27 cellular contexts compared by ENCODE assay signal in genomic region chr11:69482322-69482721, GRCh38. TPM values are rescaled to one million over a fixed set of nuclear protein-coding genes. Genes with fewer than 3 reads are reported as not detected.
DNase-seq lines count a peak whose midpoint lies in the region; FAIRE-seq and TF ChIP-seq lines count a peak whose summit lies in the region.
"Had no signal": no experiment of that assay in that cellular context is flagged by ENCODE, and none has a peak within 500 bp of the region (broad histone marks: within the 10 kb centered on the region; RNA-seq: fewer than 3 reads in every experiment).

No MANE protein-coding gene starts in this region.

- H3K9me3 ChIP-seq in HEK293 (ENCODE audit: control insufficient read depth, insufficient read depth, low read depth, low read length) (no peaks in the 10 kb centered on the region), spleen (peaks cover 0 to 7% (median 0%) of the 10 kb centered on the region in 8 donors), SK-N-SH (no peaks in the 10 kb centered on the region)
- H3K9me3 ChIP-seq: BE2C, BLaER1 had no signal

- TF ChIP-seq CTCF in HEK293 (tag by site-specific recombination; IDR thresholded peaks at IDR 0.05) (no peak), bronchial epithelial cell (IDR thresholded peaks at IDR 0.05; ENCODE audit: insufficient read depth, low read length, severe bottlenecking) (no peak), spleen (IDR thresholded peaks at IDR 0.05 in 8 of 11, conservative IDR thresholded peaks at IDR 0.05 in 3 of 11) (no peak), SK-N-SH (IDR thresholded peaks at IDR 0.05) (no peak), chondrocyte (IDR thresholded peaks at IDR 0.05) (no peak)

- H3K4me3 ChIP-seq in HEK293 (ENCODE audit: low read depth, low read length) (no peak overlapping the region), bronchial epithelial cell (ENCODE audit: low read depth, low read length) (no peak overlapping the region), spleen (no peak overlapping the region), SK-N-SH (ENCODE audit: low read depth in 2 of 2, low read length in 1 of 2) (no peak overlapping the region)
- H3K4me3 ChIP-seq: BLaER1 had no signal

- H4K20me1 ChIP-seq in SK-N-SH (ENCODE audit: insufficient read depth) = no peaks in the 10 kb centered on the region
- H4K20me1 ChIP-seq: BLaER1 had no signal

- no peak overlapping the region for H3K27ac Mint-ChIP-seq in chondrocyte (ENCODE audit: unreplicated experiment)
- H3K27ac Mint-ChIP-seq: CD14-positive monocyte; CD4-positive, alpha-beta memory T cell; CD4-positive, CD25-positive, alpha-beta regulatory T cell; CD8-positive, alpha-beta memory T cell had no signal

- no peak overlapping the region for H3K9ac ChIP-seq in SK-N-SH
- H3K9ac ChIP-seq: BLaER1 had no signal

- POLR2A ChIA-PET in HEK293 (lab: Yijun Ruan, JAX) = no interaction called here
- POLR2A ChIA-PET in SK-N-SH (lab: Yijun Ruan, JAX) = no interaction called here

- WGBS in spleen, 5 donors = 58 to 87% (median 78%) methylated on average over 2 of the region's 2 CpGs
- 59% methylated on average over 2 of the region's 2 CpGs for WGBS in SK-N-SH (ENCODE audit: low lambda C conversion rate)

- FAIRE-seq in HTR-8/SVneo (lab: Jason Lieb, UNC) (peak; percentile 86), bronchial epithelial cell (lab: Jason Lieb, UNC) (peak; percentile 73)
- FAIRE-seq: A204.1, G401.6, GM12891, GM19239 had no signal

- H3F3A ChIP-seq in SK-N-SH (replicated peaks; ENCODE audit: insufficient read depth) = no peaks in the 10 kb centered on the region

- peaks cover 7% of the 10 kb centered on the region for H3K4me1 Mint-ChIP-seq in chondrocyte (ENCODE audit: low read depth)
- H3K4me1 Mint-ChIP-seq: CD14-positive monocyte; CD4-positive, alpha-beta memory T cell; CD4-positive, CD25-positive, alpha-beta regulatory T cell; CD8-positive, alpha-beta memory T cell had no signal

- H3K36me3 ChIP-seq in HEK293 (ENCODE audit: control insufficient read depth in 2 of 2, insufficient read depth in 1 of 2, low read length in 2 of 2) (no peaks in the 10 kb centered on the region), bronchial epithelial cell (ENCODE audit: control insufficient read depth, insufficient read depth, low read length) (no peaks in the 10 kb centered on the region), spleen (no peaks in the 10 kb centered on the region), SK-N-SH (replicated peaks in 1 of 2; ENCODE audit: control insufficient read depth in 1 of 2, insufficient read depth in 2 of 2, low read length in 1 of 2) (no peaks in the 10 kb centered on the region)
- H3K36me3 ChIP-seq: BE2C, BLaER1 had no signal

- no peak overlapping the region for H2AFZ ChIP-seq in SK-N-SH (ENCODE audit: low read depth)

- peaks cover 8% of the 10 kb centered on the region for H3K27me3 Mint-ChIP-seq in chondrocyte (ENCODE audit: low read depth)
- H3K27me3 Mint-ChIP-seq: CD4-positive, alpha-beta memory T cell; CD4-positive, CD25-positive, alpha-beta regulatory T cell; CD8-positive, alpha-beta memory T cell had no signal

- intact Hi-C loops in spleen (cut with DNase I; ENCODE audit: low total_unique reads) = no loop called here

- H3K9me3 Mint-ChIP-seq in chondrocyte (ENCODE audit: low read depth) = no peaks in the 10 kb centered on the region
- H3K9me3 Mint-ChIP-seq: CD14-positive monocyte; CD4-positive, alpha-beta memory T cell; CD4-positive, CD25-positive, alpha-beta regulatory T cell; CD8-positive, alpha-beta memory T cell had no signal

- CTCF ChIA-PET in HEK293 (lab: Yijun Ruan, JAX) = no interaction called here
- CTCF ChIA-PET in SK-N-SH (lab: Yijun Ruan, JAX) = no interaction called here

- H3K4me1 ChIP-seq in HEK293 (ENCODE audit: control insufficient read depth, insufficient read depth, low read length) (no peaks in the 10 kb centered on the region), spleen (no peaks in the 10 kb centered on the region), SK-N-SH (ENCODE audit: control insufficient read depth in 1 of 2, insufficient read depth in 2 of 2, low read depth in 1 of 2, low read length in 1 of 2) (no peaks in the 10 kb centered on the region; a peak in 1 of 4 replicates)
- H3K4me1 ChIP-seq: BE2C, BLaER1 had no signal

- no peak for TF ChIP-seq RAD21 in SK-N-SH (IDR thresholded peaks at IDR 0.05; ENCODE audit: low read length)

- DNase-seq in HTR-8/SVneo (ENCODE audit: insufficient read length, low spot score) (no peak), bronchial epithelial cell (ENCODE audit: low read depth) (no peak), spleen (peak; percentile 4), kidney tubule cell (ENCODE audit: low spot score) (no peak), SK-N-SH (no peak), chondrocyte (ENCODE audit: low spot score) (no peak), DMS114 treated with DMSO at 0.1 percent for 48 hours (lab: John Stamatoyannopoulos, UW; ENCODE audit: unreplicated experiment) (no peak)
- DNase-seq: 8988T; ACHN; BE2C; C1 segment of cervical spinal cord; CD4-positive, alpha-beta memory T cell; CD4-positive, CD25-positive, alpha-beta regulatory T cell; CD8-positive, alpha-beta memory T cell; COR-L47; DMS 273 treated with DMSO at 0.1 percent for 48 hours; DMS79 treated with DMSO at 0.1 percent for 48 hours; GF-D8 had no signal

- H3K9me2 ChIP-seq in SK-N-SH = no peaks in the 10 kb centered on the region

- TF ChIP-seq POLR2A in spleen (IDR thresholded peaks at IDR 0.05) = no peak

- H3K4me3 Mint-ChIP-seq in chondrocyte (ENCODE audit: unreplicated experiment) = no peak overlapping the region
- H3K4me3 Mint-ChIP-seq: CD14-positive monocyte; CD4-positive, alpha-beta memory T cell; CD4-positive, CD25-positive, alpha-beta regulatory T cell; CD8-positive, alpha-beta memory T cell had no signal

- H3K79me2 ChIP-seq in SK-N-SH (ENCODE audit: insufficient read depth) = no peaks in the 10 kb centered on the region

- TF ChIP-seq EP300 in SK-N-SH (IDR thresholded peaks at IDR 0.05; ENCODE audit: borderline replicate concordance in 1 of 2, low read depth in 1 of 2, low read length in 1 of 2) = no peak

- no peaks in the 10 kb centered on the region for H3K36me3 Mint-ChIP-seq in chondrocyte (ENCODE audit: low read depth)
- H3K36me3 Mint-ChIP-seq: CD14-positive monocyte; CD4-positive, alpha-beta memory T cell; CD4-positive, CD25-positive, alpha-beta regulatory T cell; CD8-positive, alpha-beta memory T cell had no signal

- H3K27ac ChIP-seq in HEK293 (ENCODE audit: extremely low read depth, low read depth, low read length) = no peak overlapping the region
- no peak overlapping the region for H3K27ac ChIP-seq in spleen
- no peak overlapping the region for H3K27ac ChIP-seq in SK-N-SH (ENCODE audit: low read depth in 2 of 2, low read length in 1 of 2)
- H3K27ac ChIP-seq: BLaER1 had no signal

- H3K4me2 ChIP-seq in SK-N-SH = no peak overlapping the region
- H3K4me2 ChIP-seq: BLaER1 had no signal

- H3K27me3 ChIP-seq in bronchial epithelial cell (ENCODE audit: control insufficient read depth, insufficient read depth, low read length) = peaks cover 2% of the 10 kb centered on the region
- no peaks in the 10 kb centered on the region for H3K27me3 ChIP-seq in spleen (replicated peaks in 1 of 7)
- no peaks in the 10 kb centered on the region for H3K27me3 ChIP-seq in SK-N-SH (ENCODE audit: insufficient read depth)
- H3K27me3 ChIP-seq: BE2C, BLaER1 had no signal

TF ChIP-seq in HEK293, 187 proteins besides CTCF, POLR2A, EP300 and RAD21 (continues in another document):
- TF ChIP-seq ZNF664 (tag by site-specific recombination; IDR thresholded peaks at IDR 0.05) (no peak), ZNF529 (tag by site-specific recombination; IDR thresholded peaks at IDR 0.05; ENCODE audit: insufficient replicate concordance) (no peak), EGR2 (tag by site-specific recombination; IDR thresholded peaks at IDR 0.05; ENCODE audit: low read depth) (peak; percentile 64), ZSCAN23 (tag by site-specific recombination; IDR thresholded peaks at IDR 0.05) (no peak), ZNF600 (tag by site-specific recombination; IDR thresholded peaks at IDR 0.05) (no peak), ZNF18 (tag by site-specific recombination; IDR thresholded peaks at IDR 0.05) (no peak)

TF ChIP-seq in SK-N-SH, 30 proteins besides CTCF, POLR2A, EP300 and RAD21:
- TF ChIP-seq GABPA (IDR thresholded peaks at IDR 0.05; ENCODE audit: low read depth) = no peak
- no peak for TF ChIP-seq RXRA (IDR thresholded peaks at IDR 0.05; ENCODE audit: borderline replicate concordance, low read depth)
- no peak for TF ChIP-seq NRF1 (IDR thresholded peaks at IDR 0.05; ENCODE audit: low read depth, low read length)
- TF ChIP-seq FOXJ3 (CRISPR knock-in tag; IDR thresholded peaks at IDR 0.05) = no peak
- TF ChIP-seq RCOR1 (IDR thresholded peaks at IDR 0.05; ENCODE audit: low read length) = no peak
- TF ChIP-seq NFIC (IDR thresholded peaks at IDR 0.05; ENCODE audit: borderline replicate concordance) = no peak
- TF ChIP-seq SIN3A (IDR thresholded peaks at IDR 0.05; ENCODE audit: borderline replicate concordance, low read depth, low read length) = no peak
- no peak for TF ChIP-seq EZH2phosphoT487 (IDR thresholded peaks at IDR 0.05; ENCODE audit: borderline replicate concordance, low read depth)
- no peak for TF ChIP-seq POLR2AphosphoS5 (IDR thresholded peaks at IDR 0.05; ENCODE audit: low read depth, low read length)
- TF ChIP-seq CHD2 (IDR thresholded peaks at IDR 0.05; ENCODE audit: low read length, partially characterized antibody) = no peak
TF ChIP-seq in SK-N-SH: peak in this region for 0.

RNA-seq across cellular contexts. Expression of gene LINC01488, which starts 0.9 kb away (rescaled TPM):
- not detected in 2 replicates for total RNA-seq in bronchial epithelial cell
- not detected for total RNA-seq in spleen
- not detected for polyA plus RNA-seq in spleen
- not detected in 2 replicates for polyA plus RNA-seq in SK-N-SH (2012; rRNA removed)
- not detected in 2 replicates for polyA plus RNA-seq in SK-N-SH (2012; cell fraction: cytosol; rRNA removed)
- 0.08 TPM in 1 of 2 replicates, not detected in the other for polyA plus RNA-seq in SK-N-SH (2012; cell fraction: nucleus; rRNA removed)
- total RNA-seq in chondrocyte = not detected in 3 replicates
- total RNA-seq: A673; CD4-positive, alpha-beta memory T cell; CD4-positive, CD25-positive, alpha-beta regulatory T cell; CD8-positive, alpha-beta memory T cell had no signal
- polyA plus RNA-seq: AG04450; CD14-positive monocyte; CD4-positive, alpha-beta memory T cell; CD4-positive, CD25-positive, alpha-beta regulatory T cell; CD8-positive, alpha-beta memory T cell had no signal
